16 cellular contexts compared by ENCODE assay signal in genomic region chr12:57823908-57824640, GRCh38. TPM values are rescaled to one million over a fixed set of nuclear protein-coding genes. Genes with fewer than 3 reads are reported as not detected.
DNase-seq lines count a peak whose midpoint lies in the region; ATAC-seq and TF ChIP-seq lines count a peak whose summit lies in the region.
"Had no signal": no experiment of that assay in that cellular context is flagged by ENCODE, and none has a peak within 500 bp of the region (broad histone marks: within the 10 kb centered on the region; RNA-seq: fewer than 3 reads in every experiment).

No MANE protein-coding gene starts in this region.

- no peak for ATAC-seq in T-helper 17 cell
- ATAC-seq in left lung = no peak
- ATAC-seq in stimulated activated naive CD8-positive, alpha-beta T cell treated with anti-CD3 and anti-CD28 coated beads, Interleukin-15, amount 100 ng/mL, for 72 hours = no peak

- no peak overlapping the region for H3K4me3 Mint-ChIP-seq in activated naive CD4-positive, alpha-beta T cell treated with anti-CD3 and anti-CD28 coated beads, Interleukin-2, amount 50 U/mL, for 24 hours
- H3K4me3 Mint-ChIP-seq in activated naive CD4-positive, alpha-beta T cell treated with anti-CD3 and anti-CD28 coated beads, Interleukin-2, amount 10 ng/mL, durations not matched to agents 7 days and 5 days = no peak overlapping the region
- no peak overlapping the region for H3K4me3 Mint-ChIP-seq in T-helper 17 cell
- no peak overlapping the region for H3K4me3 Mint-ChIP-seq in stimulated activated naive CD8-positive, alpha-beta T cell treated with anti-CD3 and anti-CD28 coated beads, Interleukin-15, amount 100 ng/mL, for 72 hours

- H3K9me3 Mint-ChIP-seq in activated naive CD4-positive, alpha-beta T cell treated with anti-CD3 and anti-CD28 coated beads, Interleukin-2, amount 50 U/mL, for 24 hours = no peaks in the 10 kb centered on the region
- H3K9me3 Mint-ChIP-seq in activated naive CD4-positive, alpha-beta T cell treated with anti-CD3 and anti-CD28 coated beads, Interleukin-2, amount 10 ng/mL, durations not matched to agents 7 days and 5 days = no peaks in the 10 kb centered on the region
- H3K9me3 Mint-ChIP-seq in stimulated activated naive CD8-positive, alpha-beta T cell treated with anti-CD3 and anti-CD28 coated beads, Interleukin-15, amount 100 ng/mL, for 72 hours = no peaks in the 10 kb centered on the region

- H3K9me3 ChIP-seq in T-helper 17 cell (ENCODE audit: control insufficient read depth, low read length, poor library complexity, severe bottlenecking) (no peaks in the 10 kb centered on the region), left lung (no peaks in the 10 kb centered on the region)
- H3K9me3 ChIP-seq: BLaER1 had no signal

- H3K36me3 Mint-ChIP-seq in activated naive CD4-positive, alpha-beta T cell treated with anti-CD3 and anti-CD28 coated beads, Interleukin-2, amount 50 U/mL, for 24 hours = peaks cover 7% of the 10 kb centered on the region
- H3K36me3 Mint-ChIP-seq in activated naive CD4-positive, alpha-beta T cell treated with anti-CD3 and anti-CD28 coated beads, Interleukin-2, amount 10 ng/mL, durations not matched to agents 7 days and 5 days = peaks cover 70% of the 10 kb centered on the region
- H3K36me3 Mint-ChIP-seq in T-helper 17 cell (ENCODE audit: low read depth) = peaks cover 7% of the 10 kb centered on the region

- H3K4me1 Mint-ChIP-seq in activated naive CD4-positive, alpha-beta T cell treated with anti-CD3 and anti-CD28 coated beads, Interleukin-2, amount 50 U/mL, for 24 hours = peaks cover 17% of the 10 kb centered on the region
- peaks cover 2% of the 10 kb centered on the region for H3K4me1 Mint-ChIP-seq in activated naive CD4-positive, alpha-beta T cell treated with anti-CD3 and anti-CD28 coated beads, Interleukin-2, amount 10 ng/mL, durations not matched to agents 7 days and 5 days
- H3K4me1 Mint-ChIP-seq in T-helper 17 cell = peaks cover 8% of the 10 kb centered on the region
- H3K4me1 Mint-ChIP-seq in stimulated activated naive CD8-positive, alpha-beta T cell treated with anti-CD3 and anti-CD28 coated beads, Interleukin-15, amount 100 ng/mL, for 72 hours = peaks cover 11% of the 10 kb centered on the region

- no peak for TF ChIP-seq CTCF in left lung (IDR thresholded peaks at IDR 0.05)
- TF ChIP-seq CTCF in GM13977 (IDR thresholded peaks at IDR 0.05; ENCODE audit: extremely low read depth, insufficient read depth, missing control alignments) = no peak

- no peaks in the 10 kb centered on the region for H3K27me3 Mint-ChIP-seq in activated naive CD4-positive, alpha-beta T cell treated with anti-CD3 and anti-CD28 coated beads, Interleukin-2, amount 50 U/mL, for 24 hours
- H3K27me3 Mint-ChIP-seq in activated naive CD4-positive, alpha-beta T cell treated with anti-CD3 and anti-CD28 coated beads, Interleukin-2, amount 10 ng/mL, durations not matched to agents 7 days and 5 days = no peaks in the 10 kb centered on the region
- no peaks in the 10 kb centered on the region for H3K27me3 Mint-ChIP-seq in T-helper 17 cell
- H3K27me3 Mint-ChIP-seq in stimulated activated naive CD8-positive, alpha-beta T cell treated with anti-CD3 and anti-CD28 coated beads, Interleukin-15, amount 100 ng/mL, for 72 hours = no peaks in the 10 kb centered on the region

- peaks cover 26 to 100% of the 10 kb centered on the region in 2 donors for H3K36me3 ChIP-seq in left lung

- no peak for DNase-seq in activated naive CD4-positive, alpha-beta T cell treated with anti-CD3 and anti-CD28 coated beads, Interleukin-2, amount 10 ng/mL, durations not matched to agents 7 days and 5 days
- DNase-seq in T-helper 17 cell (no peak), left lung (no peak), GM13977 (ENCODE audit: low spot score) (no peak), head of caudate nucleus (no peak)
- no peak for DNase-seq in stimulated activated naive CD8-positive, alpha-beta T cell treated with anti-CD3 and anti-CD28 coated beads, Interleukin-15, amount 100 ng/mL, for 72 hours
- no peak for DNase-seq in activated CD4-positive, alpha-beta T cell treated with anti-CD3 and anti-CD28 coated beads for 4 hours
- DNase-seq: DMS79 treated with DMSO at 0.1 percent for 48 hours; KBM-7; NCI-H1417 treated with DMSO at 0.1 percent for 48 hours; NCI-H1930; NCI-H446; NCI-H69; NK-92 treated with Interleukin-12 subunit alpha and Interleukin-12 subunit beta, amount 100 ng/mL, for 24 hours had no signal

- no peaks in the 10 kb centered on the region for H3K27me3 ChIP-seq in left lung
- H3K27me3 ChIP-seq: BLaER1 had no signal

- peak overlapping the region; percentile 19 to 69 for H3K27ac ChIP-seq in left lung
- H3K27ac ChIP-seq: BLaER1 had no signal

- H3K27ac Mint-ChIP-seq in activated naive CD4-positive, alpha-beta T cell treated with anti-CD3 and anti-CD28 coated beads, Interleukin-2, amount 50 U/mL, for 24 hours = peak overlapping the region; percentile 59
- no peak overlapping the region for H3K27ac Mint-ChIP-seq in activated naive CD4-positive, alpha-beta T cell treated with anti-CD3 and anti-CD28 coated beads, Interleukin-2, amount 10 ng/mL, durations not matched to agents 7 days and 5 days
- H3K27ac Mint-ChIP-seq in T-helper 17 cell = peak overlapping the region; percentile 78
- peak overlapping the region; percentile 52 to 72 for H3K27ac Mint-ChIP-seq in stimulated activated naive CD8-positive, alpha-beta T cell treated with anti-CD3 and anti-CD28 coated beads, Interleukin-15, amount 100 ng/mL, for 72 hours

- CTCF ChIA-PET in activated naive CD4-positive, alpha-beta T cell treated with anti-CD3 and anti-CD28 coated beads, Interleukin-2, amount 10 ng/mL, durations not matched to agents 7 days and 5 days (lab: Charles Lee) = interaction anchor here (1.6 kb wide), 1 partner anchor 22 kb away, joined by 6 read pairs; no protein-coding TSS in a partner anchor

- H3K4me3 ChIP-seq in left lung = no peak overlapping the region
- H3K4me3 ChIP-seq: BLaER1 had no signal

- peaks cover 0 to 39% of the 10 kb centered on the region in 2 donors for H3K4me1 ChIP-seq in left lung
- H3K4me1 ChIP-seq: BLaER1 had no signal

- in situ Hi-C loops in GM13977 (cut with MboI; ENCODE audit: low pct_unique_long_range_greater_than_20kb, low sequenced_read_pairs, unreplicated experiment) = no loop called here

- intact Hi-C loops in left lung (cut with DNase I) = loop anchor here in 1 of 2 donors (10.0 kb wide), 1 partner anchor 71 kb away; no protein-coding TSS in a partner anchor
- intact Hi-C loops in head of caudate nucleus (cut with DNase I) = no loop called here

RNA-seq across cellular contexts. Expression of gene AVIL, which starts 5.5 kb away (rescaled TPM):
- 1 to 10 TPM; 1.3 to 1.4 TPM for total RNA-seq in T-helper 17 cell
- total RNA-seq in left lung = 10 to 100 TPM; 10.5 to 12.8 TPM

RNA-seq across cellular contexts. Expression of gene CTDSP2, which starts 22.5 kb away (rescaled TPM):
- total RNA-seq in T-helper 17 cell (100 to 1,000 TPM; 114 to 132 TPM), left lung (100 to 1,000 TPM; 179 to 210 TPM)

RNA-seq across cellular contexts. Expression of gene TSFM, which starts 41.5 kb away (rescaled TPM):
- total RNA-seq in T-helper 17 cell = 10 to 100 TPM; 12.5 to 17.9 TPM
- 10 to 100 TPM; 25.6 to 26.2 TPM for total RNA-seq in left lung

RNA-seq across cellular contexts. Expression of gene EEF1AKMT3, which starts 51.7 kb away (rescaled TPM):
- total RNA-seq in T-helper 17 cell = 1 to 10 TPM; 4.0 to 6.6 TPM
- 1 to 10 TPM; 6.2 to 6.3 TPM for total RNA-seq in left lung

RNA-seq across cellular contexts. Expression of gene METTL1, which starts 52.2 kb away (rescaled TPM):
- 10 to 100 TPM; 15.0 to 20.9 TPM for total RNA-seq in T-helper 17 cell
- total RNA-seq in left lung = 10 to 100 TPM; 17.3 to 39.2 TPM

Comparison
In these comparisons a context has a peak if more than half of its experiments do, and no peak if none do; other contexts are left out.
1. RNA of gene AVIL, which starts 5.5 kb away (total RNA-seq): 10.5 to 12.8 TPM in left lung; 1.3 to 1.4 TPM in T-helper 17 cell; every median in the first group is over 4 times any median in the second.